8 cellular contexts compared by ENCODE assay signal in the genomic region with DNA sequence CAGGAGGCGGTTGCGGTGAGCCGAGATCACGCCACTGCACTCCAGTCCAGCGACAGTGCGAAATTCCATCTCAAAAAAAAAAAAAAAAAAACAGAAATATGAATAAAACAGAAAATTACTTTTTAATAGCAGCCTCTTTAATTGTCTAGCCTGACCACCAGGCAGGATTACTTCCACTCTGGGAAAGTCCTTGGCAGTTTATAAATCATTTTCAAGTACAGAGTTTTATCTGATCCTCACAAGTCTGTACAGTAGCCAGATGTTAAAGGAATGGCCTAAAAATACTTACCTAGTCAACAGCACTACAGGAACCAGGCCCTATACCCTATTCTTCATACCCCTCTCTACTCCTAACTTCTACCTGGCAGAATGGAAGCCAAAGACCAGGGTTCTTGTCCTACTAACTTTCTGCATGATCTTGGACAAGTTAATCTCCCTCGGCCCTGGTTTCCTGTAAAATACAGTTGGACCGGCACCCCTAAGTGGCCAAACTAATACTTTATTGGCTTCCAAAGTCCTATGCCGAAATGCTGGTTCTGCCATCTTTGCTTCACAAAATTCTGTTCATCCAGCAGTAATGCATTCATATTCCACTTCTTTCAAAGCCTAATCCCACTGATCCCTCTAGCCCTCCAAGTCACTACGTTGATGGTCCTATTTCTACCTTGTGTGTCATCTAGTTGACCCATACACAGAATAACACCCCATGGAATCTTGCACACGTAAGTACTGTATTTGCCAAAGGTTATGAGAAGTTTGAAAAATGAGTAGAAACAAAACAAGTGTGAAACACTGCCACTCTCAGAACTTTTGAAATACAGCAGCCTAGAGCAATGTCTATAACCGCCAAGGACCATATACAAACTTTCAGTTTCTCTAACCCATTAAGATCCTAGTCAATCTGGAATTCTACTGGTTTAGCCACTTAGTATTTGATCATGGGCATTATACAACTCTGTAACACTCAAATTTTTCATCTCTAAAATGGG. TPM values are rescaled to one million over a fixed set of nuclear protein-coding genes. Genes with fewer than 3 reads are reported as not detected.
A peak's percentile ranks its signal among the peaks of the same experiment; 100 is the strongest.
DNase-seq lines count a peak whose midpoint lies in the region; ATAC-seq and TF ChIP-seq lines count a peak whose summit lies in the region.

No MANE protein-coding gene starts in this region.

- H3K36me3 ChIP-seq in mammary epithelial cell (ENCODE audit: insufficient read depth, low read length), result peaks cover 3% of the 10 kb centered on the region
- H3K36me3 ChIP-seq in mucosa of descending colon (ENCODE audit: low read depth), result no peaks in the 10 kb centered on the region

- ATAC-seq in mucosa of descending colon (no peak), GM21717 (IDR thresholded peaks at IDR 0.05; ENCODE audit: unreplicated experiment) (no peak), HG03045 (IDR thresholded peaks at IDR 0.05; ENCODE audit: unreplicated experiment) (no peak)

- H3K27me3 ChIP-seq in mammary epithelial cell (ENCODE audit: insufficient read depth, low read length), result no peaks in the 10 kb centered on the region

- intact Hi-C loops in mammary epithelial cell (cut with micrococcal nuclease), result no loop called here
- intact Hi-C loops in mucosa of descending colon (cut with DNase I, micrococcal nuclease), result no loop called here

- H3K4me3 ChIP-seq in AG09309 (ENCODE audit: control insufficient read depth, low read depth, low read length), result peak overlapping the region; percentile 86
- H3K4me3 ChIP-seq in Jurkat, Clone E6-1 (ENCODE audit: low read length), result peak overlapping the region; percentile 97
- H3K4me3 ChIP-seq in mammary epithelial cell (replicated peaks in 1 of 3; ENCODE audit: insufficient read depth in 1 of 3, low read depth in 2 of 3, low read length in 3 of 3), result peak overlapping the region; percentile 73 to 96 (median 90)
- peak overlapping the region; percentile 91 for H3K4me3 ChIP-seq in mucosa of descending colon

- H3K9ac ChIP-seq in mammary epithelial cell (ENCODE audit: insufficient read depth, low read length), result peak overlapping the region; percentile 94

- 73% methylated on average over 10 of the region's 12 CpGs for WGBS in mammary epithelial cell (ENCODE audit: low coverage, missing lambda C conversion rate)

- peak overlapping the region; percentile 96 for H3K27ac ChIP-seq in mammary epithelial cell (ENCODE audit: insufficient read depth, low read depth, low read length)

- in situ Hi-C loops in mammary epithelial cell (cut with MboI; ENCODE audit: low sequenced_read_pairs in 2 of 2), result no loop called here

- peak overlapping the region; percentile 96 for H3K4me2 ChIP-seq in mammary epithelial cell (ENCODE audit: insufficient read depth, low read depth, low read length)

- no peak overlapping the region for H2AFZ ChIP-seq in mammary epithelial cell (ENCODE audit: low read depth, low read length)

- dilution Hi-C loops in mammary epithelial cell (cut with HindIII; ENCODE audit: low sequenced_read_pairs), result no loop called here

- H4K20me1 ChIP-seq in mammary epithelial cell (ENCODE audit: insufficient read depth, low read length), result peaks cover 27% of the 10 kb centered on the region

- BruUV-seq in mammary epithelial cell (replicated peaks; lab: Mats Ljungman, UMichigan), result no TSS peak

- H3K4me1 ChIP-seq in mammary epithelial cell (ENCODE audit: insufficient read depth, low read length) (peaks cover 22% of the 10 kb centered on the region), mucosa of descending colon (ENCODE audit: low read depth) (peaks cover 37% of the 10 kb centered on the region)

- CTCF ChIA-PET in mammary epithelial cell (lab: Charles Lee; ENCODE audit: low non-redundant PET), result no interaction called here

- DNase-seq in AG09309 (ENCODE audit: low read depth) (no peak), mammary epithelial cell (no peak), mucosa of descending colon (no peak), NCI-H1092 (lab: John Stamatoyannopoulos, UW) (no peak), NCI-H526 treated with DMSO at 0.1 percent for 48 hours (lab: John Stamatoyannopoulos, UW) (no peak)
- DNase-seq in Jurkat, Clone E6-1 (ENCODE audit: low read depth, low spot score), result no peak

- H3K79me2 ChIP-seq in mammary epithelial cell (ENCODE audit: insufficient read depth, low read length), result peaks cover 67% of the 10 kb centered on the region

- no peak for TF ChIP-seq CTCF in AG09309 (IDR thresholded peaks at IDR 0.05; ENCODE audit: control insufficient read depth, insufficient read depth, low read depth, low read length, missing control alignments)
- peak in 1 of 2 donors; percentile 5 for TF ChIP-seq CTCF in mammary epithelial cell (conservative IDR thresholded peaks at IDR 0.05 in 1 of 2, IDR thresholded peaks at IDR 0.05 in 1 of 2; ENCODE audit: extremely low read depth in 1 of 2, insufficient read depth in 1 of 2, low read depth in 1 of 2, low read length in 2 of 2)
- no peak for TF ChIP-seq CTCF in mucosa of descending colon (IDR thresholded peaks at IDR 0.05)

- H3K9me3 ChIP-seq in mammary epithelial cell (replicated peaks; ENCODE audit: insufficient read depth, low read length), result no peaks in the 10 kb centered on the region
- no peaks in the 10 kb centered on the region for H3K9me3 ChIP-seq in mucosa of descending colon

RNA-seq across cellular contexts. Expression of gene EIF2S2, which starts 1.7 kb away (rescaled TPM):
- 149 TPM for polyA plus RNA-seq in Jurkat, Clone E6-1 (2012; ENCODE audit: insufficient read depth, insufficient read length)
- 100 to 1,000 TPM in 1 of 2 donors, 10 to 100 TPM in 1; 99.2 to 157 TPM for total RNA-seq in mammary epithelial cell
- polyA plus RNA-seq in mammary epithelial cell, result 83.7 TPM
- 22.4 TPM for polyA minus RNA-seq in mammary epithelial cell
- 10 to 100 TPM; 26.5 to 51.7 (median 41.0) TPM for total RNA-seq in mucosa of descending colon
